9 cellular contexts compared by ENCODE assay signal in the genomic region with DNA sequence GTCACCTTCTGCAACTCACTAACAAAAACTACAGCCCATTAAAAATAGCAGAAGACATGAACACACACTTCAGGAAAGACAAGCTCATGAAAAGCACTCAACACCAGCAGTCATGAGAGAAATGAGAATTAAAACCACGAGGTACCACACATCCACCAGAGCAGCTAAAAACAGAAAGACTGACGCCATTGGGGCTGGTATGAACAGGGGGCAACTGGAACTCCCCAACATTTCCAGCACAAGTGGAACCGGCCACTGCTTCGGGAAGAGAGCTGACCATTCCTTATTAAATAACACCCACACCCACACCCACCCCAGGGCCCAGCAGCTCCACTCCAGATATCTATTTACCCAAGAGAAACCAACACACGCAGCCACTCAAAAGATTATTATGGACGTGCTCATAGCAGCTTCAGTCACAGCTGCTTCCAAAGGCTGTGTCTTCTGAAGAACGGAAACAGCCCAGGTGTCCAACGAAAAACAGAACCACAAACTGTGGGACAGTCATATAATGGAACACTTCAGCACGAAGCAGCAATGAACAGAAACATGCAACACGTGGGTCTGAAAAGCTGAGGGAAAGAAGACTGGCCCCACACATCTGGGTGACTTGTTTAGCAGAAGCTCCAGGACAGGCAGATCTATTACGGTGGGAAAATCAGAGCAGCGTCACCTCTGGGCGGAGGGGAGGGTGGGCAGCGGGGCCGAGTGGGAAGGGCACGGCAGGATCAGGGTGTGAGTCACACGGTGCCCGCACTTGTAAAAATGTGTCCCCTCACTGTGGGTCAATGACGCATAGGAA. TPM values are rescaled to one million over a fixed set of nuclear protein-coding genes. Genes with fewer than 3 reads are reported as not detected.
DNase-seq lines count a peak whose midpoint lies in the region; ATAC-seq lines count a peak whose summit lies in the region.
"Had no signal": no experiment of that assay in that cellular context is flagged by ENCODE, and none has a peak within 500 bp of the region (broad histone marks: within the 10 kb centered on the region; RNA-seq: fewer than 3 reads in every experiment).

No MANE protein-coding gene starts in this region.

- ATAC-seq in GM18868 (IDR thresholded peaks at IDR 0.05; ENCODE audit: unreplicated experiment) (peak; percentile 43), HG02884 (IDR thresholded peaks at IDR 0.05; ENCODE audit: unreplicated experiment) (no peak)

- DNase-seq in COLO668 (lab: John Stamatoyannopoulos, UW; ENCODE audit: unreplicated experiment) (peak; percentile 56), NCI-H748 (lab: John Stamatoyannopoulos, UW; ENCODE audit: unreplicated experiment) (peak; percentile 70), myocyte (ENCODE audit: low read depth) (peak; percentile 88)
- DNase-seq in effector CD4-positive, alpha-beta T cell = no peak
- DNase-seq in activated naive CD4-positive, alpha-beta T cell treated with anti-CD3 and anti-CD28 coated beads, Interleukin-2, amount 50 U/mL, for 16 hours = no peak
- DNase-seq in stimulated activated CD4-positive, alpha-beta T cell treated with anti-CD3 and anti-CD28 coated beads, Interleukin-4, amount 100 ng/mL, for 24 hours = no peak
- DNase-seq: spleen had no signal

RNA-seq across cellular contexts. Expression of gene KLHDC4, which starts 41.1 kb away (rescaled TPM):
- total RNA-seq in myocyte = 24.4 and 27.1 TPM in 2 replicates
- polyA plus RNA-seq in myocyte (2012) = 28.0 TPM

Comparison
In these comparisons a context has a peak if more than half of its experiments do, and no peak if none do; other contexts are left out.
1. DNase-seq: peak in COLO668 (single experiment), NCI-H748 (single experiment) and myocyte (single experiment); none in effector CD4-positive, alpha-beta T cell (single experiment), activated naive CD4-positive, alpha-beta T cell treated with anti-CD3 and anti-CD28 coated beads, Interleukin-2, amount 50 U/mL, for 16 hours (single experiment) and stimulated activated CD4-positive, alpha-beta T cell treated with anti-CD3 and anti-CD28 coated beads, Interleukin-4, amount 100 ng/mL, for 24 hours (single experiment).